25 cellular contexts compared by ENCODE assay signal in genomic region chr7:99244942-99245341, GRCh38. TPM values are rescaled to one million over a fixed set of nuclear protein-coding genes. Genes with fewer than 3 reads are reported as not detected.
A peak's percentile ranks its signal among the peaks of the same experiment; 100 is the strongest.
DNase-seq lines count a peak whose midpoint lies in the region; ATAC-seq, FAIRE-seq and TF ChIP-seq lines count a peak whose summit lies in the region.
"Had no signal": no experiment of that assay in that cellular context is flagged by ENCODE, and none has a peak within 500 bp of the region (broad histone marks: within the 10 kb centered on the region; RNA-seq: fewer than 3 reads in every experiment).

No MANE protein-coding gene starts in this region.

- no peak for ATAC-seq in GM18873 (IDR thresholded peaks at IDR 0.05; ENCODE audit: low FRiP score, unreplicated experiment)
- ATAC-seq: K562; stimulated activated naive CD8-positive, alpha-beta T cell treated with anti-CD3 and anti-CD28 coated beads, Interleukin-15, Interleukin-2, amounts not matched to agents 100 U/mL and 50 U/mL, for 24 hours had no signal

- H3K27ac Mint-ChIP-seq in astrocyte (ENCODE audit: unreplicated experiment), result peak overlapping the region; percentile 48
- H3K27ac Mint-ChIP-seq: activated CD4-positive, alpha-beta memory T cell treated with anti-CD3 and anti-CD28 coated beads for 36 hours; activated naive CD8-positive, alpha-beta T cell treated with anti-CD3 and anti-CD28 coated beads for 36 hours; CD8-positive, alpha-beta memory T cell; neural progenitor cell; type B pancreatic cell had no signal

- no peak overlapping the region for H3K9ac ChIP-seq in astrocyte (ENCODE audit: low read length)
- H3K9ac ChIP-seq: neural progenitor cell had no signal

- no peaks in the 10 kb centered on the region for H3K9me3 Mint-ChIP-seq in astrocyte (ENCODE audit: unreplicated experiment)
- H3K9me3 Mint-ChIP-seq: activated CD4-positive, alpha-beta memory T cell treated with anti-CD3 and anti-CD28 coated beads for 36 hours; activated naive CD8-positive, alpha-beta T cell treated with anti-CD3 and anti-CD28 coated beads for 36 hours; CD8-positive, alpha-beta memory T cell; type B pancreatic cell had no signal

- H3K9me3 ChIP-seq in astrocyte (ENCODE audit: insufficient read depth, low read depth, low read length), result no peaks in the 10 kb centered on the region
- H3K9me3 ChIP-seq: Peyer's patch had no signal

- H3K36me3 ChIP-seq in astrocyte (ENCODE audit: insufficient read depth, low read length), result no peaks in the 10 kb centered on the region
- H3K36me3 ChIP-seq: neural progenitor cell, Peyer's patch had no signal

- H4K20me1 ChIP-seq in astrocyte (ENCODE audit: insufficient read depth, low read length), result no peaks in the 10 kb centered on the region

- H3K4me3 Mint-ChIP-seq in astrocyte (ENCODE audit: unreplicated experiment), result no peak overlapping the region
- H3K4me3 Mint-ChIP-seq: activated CD4-positive, alpha-beta memory T cell treated with anti-CD3 and anti-CD28 coated beads for 36 hours; activated naive CD8-positive, alpha-beta T cell treated with anti-CD3 and anti-CD28 coated beads for 36 hours; CD8-positive, alpha-beta memory T cell; neural progenitor cell; type B pancreatic cell had no signal

- peaks cover 14% of the 10 kb centered on the region for H3K4me1 Mint-ChIP-seq in astrocyte (ENCODE audit: low read depth, unreplicated experiment)
- H3K4me1 Mint-ChIP-seq: activated naive CD8-positive, alpha-beta T cell treated with anti-CD3 and anti-CD28 coated beads for 36 hours; CD8-positive, alpha-beta memory T cell; neural progenitor cell had no signal

- H3K79me2 ChIP-seq in astrocyte (ENCODE audit: insufficient read depth, low read length), result no peaks in the 10 kb centered on the region

- no peak for FAIRE-seq in astrocyte (lab: Jason Lieb, UNC)
- FAIRE-seq: K562 had no signal

- H3K27me3 ChIP-seq in astrocyte (ENCODE audit: insufficient read depth, low read length), result no peaks in the 10 kb centered on the region
- H3K27me3 ChIP-seq: neural progenitor cell, Peyer's patch had no signal

- H3K27ac ChIP-seq in astrocyte (ENCODE audit: low read depth, low read length), result no peak overlapping the region
- H3K27ac ChIP-seq: HL-60, neural progenitor cell, Peyer's patch had no signal

- H3K4me1 ChIP-seq in astrocyte (ENCODE audit: insufficient read depth, low read length), result peaks cover 7% of the 10 kb centered on the region
- H3K4me1 ChIP-seq: neural progenitor cell, Peyer's patch had no signal

- H3K36me3 Mint-ChIP-seq in astrocyte (ENCODE audit: low read depth, unreplicated experiment), result no peaks in the 10 kb centered on the region
- H3K36me3 Mint-ChIP-seq: activated CD4-positive, alpha-beta memory T cell treated with anti-CD3 and anti-CD28 coated beads for 36 hours; activated naive CD8-positive, alpha-beta T cell treated with anti-CD3 and anti-CD28 coated beads for 36 hours; CD8-positive, alpha-beta memory T cell; neural progenitor cell; type B pancreatic cell had no signal

- H3K4me3 ChIP-seq in astrocyte (ENCODE audit: insufficient read depth, low read depth, low read length), result no peak overlapping the region
- H3K4me3 ChIP-seq: K562, neural progenitor cell, Peyer's patch had no signal

- H2AFZ ChIP-seq in astrocyte (ENCODE audit: low read depth, low read length), result no peak overlapping the region
- H2AFZ ChIP-seq: neural progenitor cell had no signal

- peak overlapping the region; percentile 65 for H3K4me2 ChIP-seq in astrocyte (ENCODE audit: low read length)
- H3K4me2 ChIP-seq: neural progenitor cell had no signal

- TF ChIP-seq CTCF in astrocyte (IDR thresholded peaks at IDR 0.05; ENCODE audit: insufficient read depth, low read depth, low read length), result no peak

- DNase-seq in AG08396 (ENCODE audit: low spot score), result peak; percentile 48
- DNase-seq in HT1080 (ENCODE audit: low read depth), result peak; percentile 92
- DNase-seq in astrocyte (ENCODE audit: low read depth), result peak; percentile 47
- peak; percentile 11 for DNase-seq in iPS-NIHi11 (ENCODE audit: low spot score)
- DNase-seq in NCI-H82 treated with DMSO at 0.1 percent for 48 hours (lab: John Stamatoyannopoulos, UW; ENCODE audit: unreplicated experiment), result no peak
- no peak for DNase-seq in kidney glomerular epithelial cell (lab: John Stamatoyannopoulos, UW)
- no peak for DNase-seq in NCI-H69 (lab: John Stamatoyannopoulos, UW)
- DNase-seq: ACHN; activated CD4-positive, alpha-beta memory T cell treated with anti-CD3 and anti-CD28 coated beads for 36 hours; activated naive CD8-positive, alpha-beta T cell treated with anti-CD3 and anti-CD28 coated beads for 36 hours; activated T-cell treated with anti-CD3 and anti-CD28 coated beads, Interleukin-2, amount 50 U/mL, for 48 hours; CD8-positive, alpha-beta memory T cell; hippocampal formation; midbrain; NCI-H1092 treated with DMSO at 0.1 percent for 48 hours; NCI-H2171 treated with DMSO at 0.1 percent for 48 hours; NCI-H82; Peyer's patch; stimulated activated naive CD8-positive, alpha-beta T cell treated with anti-CD3 and anti-CD28 coated beads, Interleukin-15, Interleukin-2, amounts not matched to agents 100 U/mL and 50 U/mL, for 24 hours had no signal

- H3K27me3 Mint-ChIP-seq in astrocyte (ENCODE audit: low read depth, unreplicated experiment), result peaks cover 5% of the 10 kb centered on the region
- H3K27me3 Mint-ChIP-seq: activated naive CD8-positive, alpha-beta T cell treated with anti-CD3 and anti-CD28 coated beads for 36 hours had no signal

RNA-seq across cellular contexts. Expression of gene MYH16, which starts 27.7 kb away (rescaled TPM):
- total RNA-seq in HT1080 (2014; rRNA removed; shearing (Covaris generic)), result 29.6 and 30.4 TPM in 2 replicates
- polyA plus RNA-seq in HT1080 (2015; cell fraction: cytosol; rRNA removed), result 23.9 and 27.5 TPM in 2 replicates
- 25.7 and 27.7 TPM in 2 replicates for polyA plus RNA-seq in HT1080 (2015; cell fraction: nucleus; rRNA removed)
- 0.11 and 0.24 TPM in 2 replicates for total RNA-seq in astrocyte
- total RNA-seq: activated CD4-positive, alpha-beta memory T cell treated with anti-CD3 and anti-CD28 coated beads for 36 hours; activated naive CD8-positive, alpha-beta T cell treated with anti-CD3 and anti-CD28 coated beads for 36 hours; cardiac septum; CD8-positive, alpha-beta memory T cell; K562; Peyer's patch had no signal
- polyA plus RNA-seq: CD8-positive, alpha-beta memory T cell had no signal

RNA-seq across cellular contexts. Expression of gene KPNA7, which starts 37.0 kb away (rescaled TPM):
- total RNA-seq in HT1080 (2014; rRNA removed; shearing (Covaris generic)), result not detected in 2 replicates
- polyA plus RNA-seq in HT1080 (2015; cell fraction: cytosol; rRNA removed), result 0.06 and 0.24 TPM in 2 replicates
- 0.07 and 0.14 TPM in 2 replicates for polyA plus RNA-seq in HT1080 (2015; cell fraction: nucleus; rRNA removed)
- total RNA-seq in astrocyte, result not detected in 2 replicates
- total RNA-seq: activated CD4-positive, alpha-beta memory T cell treated with anti-CD3 and anti-CD28 coated beads for 36 hours; activated naive CD8-positive, alpha-beta T cell treated with anti-CD3 and anti-CD28 coated beads for 36 hours; cardiac septum; CD8-positive, alpha-beta memory T cell; K562 had no signal
- polyA plus RNA-seq: CD8-positive, alpha-beta memory T cell; K562 had no signal

Comparison
In these comparisons a context has a peak if more than half of its experiments do, and no peak if none do; other contexts are left out.
1. DNase-seq: peak in AG08396 (single experiment), HT1080 (single experiment), astrocyte (single experiment) and iPS-NIHi11 (single experiment); none in NCI-H82 treated with DMSO at 0.1 percent for 48 hours (single experiment), kidney glomerular epithelial cell (single experiment) and NCI-H69 (single experiment).
2. RNA of gene MYH16, which starts 27.7 kb away (total RNA-seq): 29.6 to 30.4 TPM in HT1080; 0.11 to 0.24 TPM in astrocyte; every median in the first group is over 10 times any median in the second.